In the genomic region with DNA sequence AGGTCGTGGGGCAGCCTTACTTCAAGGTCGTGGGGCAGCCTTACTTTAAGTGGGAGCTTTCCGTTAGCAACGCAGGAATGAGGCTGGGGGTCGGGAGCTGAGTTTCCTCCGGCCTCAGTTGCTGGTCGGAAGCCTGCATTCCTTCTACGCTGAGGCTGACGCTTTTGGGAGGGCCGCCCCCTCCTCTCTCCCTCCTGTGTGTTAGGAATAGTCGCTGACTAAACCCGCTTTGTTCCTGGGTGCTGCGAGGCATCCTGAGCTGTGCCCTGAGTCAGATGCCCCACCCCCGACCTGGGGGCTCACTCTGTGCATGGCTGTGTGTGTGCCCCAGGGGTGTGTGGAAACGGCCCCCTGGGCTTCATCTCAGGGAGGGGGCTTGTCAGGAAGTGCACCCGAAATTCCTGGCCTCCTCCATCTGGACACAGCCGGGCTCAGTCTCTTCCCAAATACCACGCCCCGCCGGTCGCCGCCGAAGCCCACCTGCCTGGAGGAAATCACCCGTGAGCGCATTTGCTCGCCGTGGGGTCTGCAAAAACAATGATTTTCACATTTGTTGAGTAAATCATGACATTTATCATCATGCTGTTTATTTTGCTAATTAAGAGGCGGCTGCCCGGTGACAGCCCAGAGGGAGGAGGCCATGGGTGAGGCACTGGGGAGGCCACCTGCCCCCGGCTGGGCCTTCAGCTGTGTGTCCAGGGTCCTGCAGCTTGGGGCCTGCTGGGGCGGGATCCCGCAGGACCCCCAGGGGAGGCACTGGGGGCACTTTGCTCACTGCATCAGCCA, we compare ENCODE assay signal across 16 cellular contexts.
DNase-seq lines count a peak whose midpoint lies in the region; ATAC-seq, FAIRE-seq and TF ChIP-seq lines count a peak whose summit lies in the region.
"Had no signal": no experiment of that assay in that cellular context is flagged by ENCODE, and none has a peak within 500 bp of the region (broad histone marks: within the 10 kb centered on the region; RNA-seq: fewer than 3 reads in every experiment).

No MANE protein-coding gene starts in this region.

- WGBS in heart left ventricle, 4 donors, result 79 to 85% (median 81%) methylated on average over 29 to 32 of the region's 32 CpGs

- TF ChIP-seq CTCF in ascending aorta (IDR thresholded peaks at IDR 0.05), result no peak
- TF ChIP-seq CTCF in kidney (IDR thresholded peaks at IDR 0.05; ENCODE audit: borderline replicate concordance, extremely low read depth, insufficient read depth), result no peak
- no peak for TF ChIP-seq CTCF in thoracic aorta (IDR thresholded peaks at IDR 0.05)
- TF ChIP-seq CTCF in heart left ventricle (IDR thresholded peaks at IDR 0.05), result no peak

- H3K4me3 ChIP-seq in ascending aorta (no peak overlapping the region), kidney (ENCODE audit: low read length in 2 of 2) (no peak overlapping the region), thoracic aorta (no peak overlapping the region), heart left ventricle (no peak overlapping the region)
- H3K4me3 ChIP-seq: BLaER1 treated with 17β-estradiol and CSF1 and Interleukin-3, amounts not matched to agents 10 nM and 100 nM; PC-9 had no signal

- no peak for FAIRE-seq in kidney (lab: Jason Lieb, UNC)
- FAIRE-seq: H54, HTR-8/SVneo had no signal

- H3K27ac ChIP-seq in ascending aorta, result peak overlapping the region; percentile 99
- peak overlapping the region; percentile 81 to 93 for H3K27ac ChIP-seq in kidney (ENCODE audit: low read depth in 2 of 2, low read length in 2 of 2)
- peak overlapping the region; percentile 97 to 100 for H3K27ac ChIP-seq in thoracic aorta
- no peak overlapping the region for H3K27ac ChIP-seq in heart left ventricle
- H3K27ac ChIP-seq: PC-9 had no signal

- H3K9ac ChIP-seq in kidney (ENCODE audit: low read length in 2 of 2), result peak overlapping the region in 1 of 2 donors; percentile 26
- H3K9ac ChIP-seq: BLaER1 treated with 17β-estradiol and CSF1 and Interleukin-3, amounts not matched to agents 10 nM and 100 nM; SK-N-SH had no signal

- H3K27me3 ChIP-seq in ascending aorta (no peaks in the 10 kb centered on the region), thoracic aorta (replicated peaks; ENCODE audit: insufficient read depth) (no peaks in the 10 kb centered on the region), heart left ventricle (no peaks in the 10 kb centered on the region)

- no peaks in the 10 kb centered on the region for H3K36me3 ChIP-seq in ascending aorta
- H3K36me3 ChIP-seq in kidney (ENCODE audit: control insufficient read depth in 1 of 2, insufficient read depth in 2 of 2, low read length in 2 of 2), result no peaks in the 10 kb centered on the region
- H3K36me3 ChIP-seq in thoracic aorta, result no peaks in the 10 kb centered on the region
- peaks cover 0 to 5% (median 0%) of the 10 kb centered on the region in 9 donors for H3K36me3 ChIP-seq in heart left ventricle
- H3K36me3 ChIP-seq: BLaER1 treated with 17β-estradiol and CSF1 and Interleukin-3, amounts not matched to agents 10 nM and 100 nM had no signal

- DNase-seq in COR-L47 (lab: John Stamatoyannopoulos, UW), result peak; percentile 42
- no peak for DNase-seq in ascending aorta (ENCODE audit: low spot score in 2 of 2)
- no peak for DNase-seq in kidney
- DNase-seq in thoracic aorta (ENCODE audit: low spot score), result no peak
- no peak for DNase-seq in heart left ventricle
- DNase-seq in posterior cingulate gyrus, result no peak
- no peak for DNase-seq in CD1c-positive myeloid dendritic cell (ENCODE audit: extremely low spot score)
- DNase-seq: NCI-H1436 treated with DMSO at 0.1 percent for 48 hours, NCI-H2081 treated with DMSO at 0.1 percent for 48 hours, NCI-H526, PC-9, SK-N-SH had no signal

- H3K4me1 ChIP-seq in ascending aorta (peaks cover 45 to 88% of the 10 kb centered on the region in 2 donors), kidney (ENCODE audit: control insufficient read depth in 1 of 2, insufficient read depth in 1 of 2, low read depth in 1 of 2, low read length in 2 of 2) (peaks cover 0 to 27% of the 10 kb centered on the region in 2 donors), thoracic aorta (ENCODE audit: control insufficient read depth in 1 of 2, low read depth in 2 of 2) (peaks cover 61 to 94% of the 10 kb centered on the region in 2 donors), heart left ventricle (peaks cover 0 to 43% (median 25%) of the 10 kb centered on the region in 12 donors)

- H3K9me3 ChIP-seq in ascending aorta (no peaks in the 10 kb centered on the region), kidney (ENCODE audit: control insufficient read depth in 1 of 2, low read length in 2 of 2) (no peaks in the 10 kb centered on the region), thoracic aorta (no peaks in the 10 kb centered on the region), heart left ventricle (no peaks in the 10 kb centered on the region)
- H3K9me3 ChIP-seq: BLaER1 treated with 17β-estradiol and CSF1 and Interleukin-3, amounts not matched to agents 10 nM and 100 nM; SK-N-SH had no signal

- intact Hi-C loops in ascending aorta (cut with DNase I), result loop anchor here (5.0 kb wide), 1 partner anchor 162 kb away; no protein-coding TSS in a partner anchor
- intact Hi-C loops in kidney (cut with DNase I), result no loop called here
- intact Hi-C loops in heart left ventricle (cut with DNase I), result loop anchor here in 1 of 10 donors (2.0 kb wide), 1 partner anchor 16 kb away; no protein-coding TSS in a partner anchor
- intact Hi-C loops in posterior cingulate gyrus (cut with DNase I), result no loop called here

- no peak for TF ChIP-seq POLR2A in heart left ventricle (IDR thresholded peaks at IDR 0.05)

- ATAC-seq in thoracic aorta (ENCODE audit: insufficient number of reproducible peaks, low FRiP score, low read depth) (no peak), heart left ventricle (no peak), HG02885 (IDR thresholded peaks at IDR 0.05; ENCODE audit: poor library complexity, unreplicated experiment) (no peak)

Comparison
In these comparisons a context has a peak if more than half of its experiments do, and no peak if none do; other contexts are left out.
1. H3K27ac ChIP-seq: peak in ascending aorta (2 of 2), kidney (2 of 2) and thoracic aorta (2 of 2); none in heart left ventricle (0 of 12).